ENCODE assay signal across 15 cellular contexts in genomic region chr1:193463518-193463917, GRCh38.
"Had no signal": no experiment of that assay in that cellular context is flagged by ENCODE, and none has a peak within 500 bp of the region (broad histone marks: within the 10 kb centered on the region; RNA-seq: fewer than 3 reads in every experiment).

No MANE protein-coding gene starts in this region.

- H3K27me3 Mint-ChIP-seq: activated CD4-positive, alpha-beta T cell treated with anti-CD3 and anti-CD28 coated beads for 36 hours; activated naive CD8-positive, alpha-beta T cell treated with anti-CD3 and anti-CD28 coated beads for 36 hours had no signal

- H3K9me3 ChIP-seq: breast epithelium, heart left ventricle, tibial artery, vagina had no signal

- H3K36me3 Mint-ChIP-seq: activated naive CD8-positive, alpha-beta T cell treated with anti-CD3 and anti-CD28 coated beads for 36 hours had no signal

- H3K36me3 ChIP-seq: breast epithelium, heart left ventricle, tibial artery, vagina, WERI-Rb-1 had no signal

- DNase-seq: activated CD4-positive, alpha-beta T cell treated with anti-CD3 and anti-CD28 coated beads for 36 hours; activated gamma-delta T cell treated with Interleukin-2 at 50 U/mL for 16 hours; activated naive CD8-positive, alpha-beta T cell treated with anti-CD3 and anti-CD28 coated beads for 36 hours; anterior cingulate cortex; heart left ventricle; islet precursor cell; nucleus accumbens; right cardiac atrium; T1000; tibial artery; WERI-Rb-1 had no signal

- H3K4me3 ChIP-seq: breast epithelium, heart left ventricle, smooth muscle cell, tibial artery, vagina had no signal

- H3K27ac Mint-ChIP-seq: activated CD4-positive, alpha-beta T cell treated with anti-CD3 and anti-CD28 coated beads for 36 hours; activated naive CD8-positive, alpha-beta T cell treated with anti-CD3 and anti-CD28 coated beads for 36 hours had no signal

- H3K27me3 ChIP-seq: breast epithelium, foreskin keratinocyte, heart left ventricle, tibial artery, vagina had no signal

- H3K4me1 ChIP-seq: breast epithelium, tibial artery, vagina had no signal

- H3K27ac ChIP-seq: breast epithelium, foreskin keratinocyte, heart left ventricle, tibial artery, vagina, WERI-Rb-1 had no signal
